ENCODE assay signal across 1 cellular context in the genomic region with DNA sequence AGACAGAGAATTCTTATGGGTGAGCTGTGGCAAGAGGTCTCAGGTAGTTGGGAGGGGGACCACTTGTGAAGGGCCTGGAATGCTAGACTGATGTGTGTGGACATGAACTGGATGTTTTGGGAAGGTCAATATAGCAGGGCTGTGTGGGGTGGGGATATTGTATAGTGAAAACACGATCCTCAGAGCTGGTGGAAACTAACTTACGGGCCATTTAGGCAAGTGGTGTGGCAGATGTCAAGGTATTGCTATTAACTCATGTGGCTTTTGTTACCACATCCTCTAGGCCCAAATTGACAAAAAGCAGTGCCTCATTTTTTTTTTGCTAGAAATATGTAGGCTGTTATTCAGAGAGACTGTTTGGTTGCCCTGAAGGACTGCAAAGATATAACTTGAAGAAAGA.
TF ChIP-seq lines count a peak whose summit lies in the region.

No MANE protein-coding gene starts in this region.

TF ChIP-seq in IMR-90, 13 proteins besides CTCF, POLR2A, EP300 and RAD21 (continued from another document):
- TF ChIP-seq, protein P1, sequence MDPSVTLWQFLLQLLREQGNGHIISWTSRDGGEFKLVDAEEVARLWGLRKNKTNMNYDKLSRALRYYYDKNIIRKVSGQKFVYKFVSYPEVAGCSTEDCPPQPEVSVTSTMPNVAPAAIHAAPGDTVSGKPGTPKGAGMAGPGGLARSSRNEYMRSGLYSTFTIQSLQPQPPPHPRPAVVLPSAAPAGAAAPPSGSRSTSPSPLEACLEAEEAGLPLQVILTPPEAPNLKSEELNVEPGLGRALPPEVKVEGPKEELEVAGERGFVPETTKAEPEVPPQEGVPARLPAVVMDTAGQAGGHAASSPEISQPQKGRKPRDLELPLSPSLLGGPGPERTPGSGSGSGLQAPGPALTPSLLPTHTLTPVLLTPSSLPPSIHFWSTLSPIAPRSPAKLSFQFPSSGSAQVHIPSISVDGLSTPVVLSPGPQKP (IDR thresholded peaks at IDR 0.05; ENCODE audit: borderline replicate concordance, low read depth, low read length) = no peak
- TF ChIP-seq FOS (IDR thresholded peaks at IDR 0.05; ENCODE audit: low read depth, low read length) (no peak), MXI1 (IDR thresholded peaks at IDR 0.05; ENCODE audit: borderline replicate concordance, low read depth, low read length) (no peak), MAFK (IDR thresholded peaks at IDR 0.05; ENCODE audit: low read depth, low read length) (no peak), RFX5 (IDR thresholded peaks at IDR 0.05; ENCODE audit: low read depth, low read length) (no peak)
- TF ChIP-seq, protein P2, sequence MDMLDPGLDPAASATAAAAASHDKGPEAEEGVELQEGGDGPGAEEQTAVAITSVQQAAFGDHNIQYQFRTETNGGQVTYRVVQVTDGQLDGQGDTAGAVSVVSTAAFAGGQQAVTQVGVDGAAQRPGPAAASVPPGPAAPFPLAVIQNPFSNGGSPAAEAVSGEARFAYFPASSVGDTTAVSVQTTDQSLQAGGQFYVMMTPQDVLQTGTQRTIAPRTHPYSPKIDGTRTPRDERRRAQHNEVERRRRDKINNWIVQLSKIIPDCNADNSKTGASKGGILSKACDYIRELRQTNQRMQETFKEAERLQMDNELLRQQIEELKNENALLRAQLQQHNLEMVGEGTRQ (IDR thresholded peaks at IDR 0.05; ENCODE audit: low read depth, low read length) = no peak
